In genomic region chr9:87498816-87499454, GRCh38 we compare ENCODE assay signal across 8 cellular contexts.
DNase-seq lines count a peak whose midpoint lies in the region; ATAC-seq and TF ChIP-seq lines count a peak whose summit lies in the region.

No MANE protein-coding gene starts in this region.

- H3K9ac ChIP-seq in BLaER1 = no peak overlapping the region
- H3K9ac ChIP-seq in KMS-11 = peak overlapping the region; percentile 75

- H3K27ac Mint-ChIP-seq in dendritic cell treated with granulocyte-macrophage colony-stimulating factor and Interleukin-4, amounts not matched to agents 40 ng/mL and 50 ng/mL, for 4 days = peak overlapping the region; percentile 90
- peak overlapping the region; percentile 81 to 94 (median 92) for H3K27ac Mint-ChIP-seq in nephron

- DNase-seq in KG1 (lab: John Stamatoyannopoulos, UW) = no peak

- H4K20me1 ChIP-seq in BLaER1 = peaks cover 15% of the 10 kb centered on the region
- H4K20me1 ChIP-seq in KMS-11 (ENCODE audit: insufficient read depth) = no peaks in the 10 kb centered on the region

- peak overlapping the region; percentile 85 for H3K4me3 Mint-ChIP-seq in dendritic cell treated with granulocyte-macrophage colony-stimulating factor and Interleukin-4, amounts not matched to agents 40 ng/mL and 50 ng/mL, for 4 days
- peak overlapping the region; percentile 92 to 97 (median 95) for H3K4me3 Mint-ChIP-seq in nephron

- H3K27ac ChIP-seq in BLaER1 = no peak overlapping the region
- peak overlapping the region; percentile 77 for H3K27ac ChIP-seq in KMS-11

- H3K36me3 ChIP-seq in BLaER1 = no peaks in the 10 kb centered on the region
- no peaks in the 10 kb centered on the region for H3K36me3 ChIP-seq in KMS-11 (ENCODE audit: insufficient read depth)

- H3K4me1 Mint-ChIP-seq in dendritic cell treated with granulocyte-macrophage colony-stimulating factor and Interleukin-4, amounts not matched to agents 40 ng/mL and 50 ng/mL, for 4 days (ENCODE audit: low read depth) = peaks cover 50% of the 10 kb centered on the region
- H3K4me1 Mint-ChIP-seq in nephron = peaks cover 51% of the 10 kb centered on the region

- no peaks in the 10 kb centered on the region for H3K9me3 Mint-ChIP-seq in dendritic cell treated with granulocyte-macrophage colony-stimulating factor and Interleukin-4, amounts not matched to agents 40 ng/mL and 50 ng/mL, for 4 days
- H3K9me3 Mint-ChIP-seq in nephron = no peaks in the 10 kb centered on the region

- peaks cover 49% of the 10 kb centered on the region for H3K36me3 Mint-ChIP-seq in dendritic cell treated with granulocyte-macrophage colony-stimulating factor and Interleukin-4, amounts not matched to agents 40 ng/mL and 50 ng/mL, for 4 days (ENCODE audit: low read depth)
- peaks cover 25% of the 10 kb centered on the region for H3K36me3 Mint-ChIP-seq in nephron (ENCODE audit: low read depth)

- intact Hi-C loops in dendritic cell treated with granulocyte-macrophage colony-stimulating factor and Interleukin-4, amounts not matched to agents 40 ng/mL and 50 ng/mL, for 4 days (cut with micrococcal nuclease) = loop anchor here (5.0 to 10.0 kb wide), 4 partner anchors 113 to 226 kb away; partner anchors contain the start of gene CTSL

- H3K27me3 ChIP-seq in BLaER1 = peaks cover 44% of the 10 kb centered on the region
- no peaks in the 10 kb centered on the region for H3K27me3 ChIP-seq in KMS-11 (ENCODE audit: insufficient read depth, low read depth)

- peak overlapping the region; percentile 83; the same call in 1 of the 2 replicates for H2AFZ ChIP-seq in KMS-11 (ENCODE audit: low read depth)

- peak overlapping the region; percentile 85 for H3K4me2 ChIP-seq in BLaER1
- peak overlapping the region; percentile 97 for H3K4me2 ChIP-seq in KMS-11

- H3K4me1 ChIP-seq in BLaER1 (peaks cover 34% of the 10 kb centered on the region), KMS-11 (ENCODE audit: low read depth, poor library complexity, severe bottlenecking) (peaks cover 69% of the 10 kb centered on the region)

- ATAC-seq in HG03108 (IDR thresholded peaks at IDR 0.05; ENCODE audit: unreplicated experiment) (no peak), GM18511 (IDR thresholded peaks at IDR 0.05; ENCODE audit: unreplicated experiment) (no peak), GM18870 (IDR thresholded peaks at IDR 0.05; ENCODE audit: unreplicated experiment) (no peak)

- H3K27me3 Mint-ChIP-seq in dendritic cell treated with granulocyte-macrophage colony-stimulating factor and Interleukin-4, amounts not matched to agents 40 ng/mL and 50 ng/mL, for 4 days = no peaks in the 10 kb centered on the region
- H3K27me3 Mint-ChIP-seq in nephron (ENCODE audit: low read depth) = peaks cover 10% of the 10 kb centered on the region

- H3K79me2 ChIP-seq in KMS-11 (ENCODE audit: insufficient read depth, low read depth) = peaks cover 27% of the 10 kb centered on the region

- peaks cover 14% of the 10 kb centered on the region for H3K9me3 ChIP-seq in BLaER1

- TF ChIP-seq CTCF in KMS-11 (conservative IDR thresholded peaks at IDR 0.05; ENCODE audit: low read depth, low read length) (no peak), nephron (IDR thresholded peaks at IDR 0.05; ENCODE audit: unreplicated experiment in 3 of 3) (no peak)

- H3K4me3 ChIP-seq in BLaER1 = peak overlapping the region; percentile 63
- H3K4me3 ChIP-seq in KMS-11 (IDR thresholded peaks at IDR 0.05; ENCODE audit: insufficient read depth, low read depth, low read length) = peak overlapping the region; percentile 64
